Comparison of ENCODE assay signal across 8 cellular contexts in genomic region chr13:114234645-114235421, GRCh38. TPM values are rescaled to one million over a fixed set of nuclear protein-coding genes. Genes with fewer than 3 reads are reported as not detected.
DNase-seq lines count a peak whose midpoint lies in the region; ATAC-seq and TF ChIP-seq lines count a peak whose summit lies in the region.

A gene with protein sequence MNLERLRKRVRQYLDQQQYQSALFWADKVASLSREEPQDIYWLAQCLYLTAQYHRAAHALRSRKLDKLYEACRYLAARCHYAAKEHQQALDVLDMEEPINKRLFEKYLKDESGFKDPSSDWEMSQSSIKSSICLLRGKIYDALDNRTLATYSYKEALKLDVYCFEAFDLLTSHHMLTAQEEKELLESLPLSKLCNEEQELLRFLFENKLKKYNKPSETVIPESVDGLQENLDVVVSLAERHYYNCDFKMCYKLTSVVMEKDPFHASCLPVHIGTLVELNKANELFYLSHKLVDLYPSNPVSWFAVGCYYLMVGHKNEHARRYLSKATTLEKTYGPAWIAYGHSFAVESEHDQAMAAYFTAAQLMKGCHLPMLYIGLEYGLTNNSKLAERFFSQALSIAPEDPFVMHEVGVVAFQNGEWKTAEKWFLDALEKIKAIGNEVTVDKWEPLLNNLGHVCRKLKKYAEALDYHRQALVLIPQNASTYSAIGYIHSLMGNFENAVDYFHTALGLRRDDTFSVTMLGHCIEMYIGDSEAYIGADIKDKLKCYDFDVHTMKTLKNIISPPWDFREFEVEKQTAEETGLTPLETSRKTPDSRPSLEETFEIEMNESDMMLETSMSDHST (plus strand): TSS chr13:114234897. CDS start chr13:114235085, 188 bp downstream.

- H3K4me1 Mint-ChIP-seq in brain: peaks cover 36% of the 10 kb centered on the region

- H3K36me3 Mint-ChIP-seq in brain: peaks cover 23% of the 10 kb centered on the region

- peak; percentile 59 for ATAC-seq in GM18520 (IDR thresholded peaks at IDR 0.05; ENCODE audit: unreplicated experiment)
- peak; percentile 55 for ATAC-seq in HG03060 (IDR thresholded peaks at IDR 0.05; ENCODE audit: low read depth, unreplicated experiment)

- H3K9me3 Mint-ChIP-seq in brain: peaks cover 0 to 3% (median 0%) of the 10 kb centered on the region in 5 experiments

- DNase-seq in 8988T: peak; percentile 84
- DNase-seq in NCI-H2107 (lab: John Stamatoyannopoulos, UW): peak; percentile 41
- peak; percentile 89 for DNase-seq in UCSD-AML1 (lab: John Stamatoyannopoulos, UW; ENCODE audit: unreplicated experiment)
- peak; percentile 75 for DNase-seq in skeletal muscle cell (ENCODE audit: low read depth)

- H3K4me3 Mint-ChIP-seq in brain: peak within 1 kb of the TSS; percentile 92 to 97 (median 93)

- no peak for TF ChIP-seq CTCF in brain (conservative IDR thresholded peaks at IDR 0.05)

- peaks cover 13% of the 10 kb centered on the region for H3K27me3 Mint-ChIP-seq in brain

- H3K4me3 ChIP-seq in iPS-11a (ENCODE audit: low read depth, low read length) (peak within 1 kb of the TSS; percentile 79), skeletal muscle cell (ENCODE audit: low read depth, low read length) (peak within 1 kb of the TSS; percentile 94)

- H3K27ac Mint-ChIP-seq in brain: peak within 1 kb of the TSS; percentile 79 to 97 (median 93)

RNA-seq across cellular contexts. Expression of the gene that starts here (rescaled TPM):
- polyA plus RNA-seq in brain (ENCODE audit: insufficient read depth, low read depth, low replicate concordance): 45.0 TPM

Comparison
In these comparisons a context has a peak if more than half of its experiments do, and no peak if none do; other contexts are left out.
1. Peak in every context shown above with its lines: DNase-seq, ATAC-seq and H3K4me3 ChIP-seq.